In the genomic region with DNA sequence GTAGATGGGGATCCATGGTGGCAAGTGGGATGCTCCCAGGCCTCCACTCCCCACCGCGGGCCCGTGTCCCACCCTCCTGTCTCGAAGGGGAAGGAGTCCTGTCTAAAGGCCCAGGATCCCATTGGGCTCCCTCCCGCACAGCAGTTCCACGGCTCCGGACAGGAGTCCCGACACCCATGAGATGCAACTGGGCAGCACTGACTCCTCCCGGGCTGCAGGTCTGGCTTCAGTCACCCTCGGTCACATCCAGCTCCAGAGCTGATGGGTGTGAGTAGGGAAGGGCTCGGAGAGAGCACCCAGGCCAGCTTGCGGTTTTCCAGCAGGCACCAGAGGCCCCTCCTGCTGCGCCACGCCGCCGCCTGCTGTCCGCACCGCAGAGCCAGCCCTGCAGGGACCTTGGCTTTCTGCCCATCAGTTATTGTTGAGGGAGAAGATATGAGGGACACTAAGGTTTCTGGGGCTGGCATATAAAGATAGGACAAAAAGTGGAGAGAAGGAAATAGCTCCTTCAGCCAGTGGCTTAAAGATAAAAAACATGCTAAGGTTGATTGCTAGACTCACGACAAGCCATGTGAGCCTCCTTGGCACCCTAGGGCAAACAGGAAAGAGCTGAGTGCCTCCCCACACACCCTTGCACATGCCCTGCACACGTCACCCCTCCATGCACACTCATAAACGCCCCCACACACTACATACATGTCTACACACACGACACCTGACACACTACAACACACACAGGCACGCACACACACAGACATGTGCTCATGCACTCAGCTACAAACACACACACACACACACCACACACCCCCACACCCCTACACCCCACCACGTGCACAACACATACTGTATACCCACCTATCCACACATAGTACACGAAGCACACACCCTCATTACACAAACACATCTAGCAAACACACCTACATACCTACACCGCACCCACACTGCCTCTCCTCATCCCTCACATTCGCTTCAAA, we compare ENCODE assay signal across 1 cellular context.
TF ChIP-seq lines count a peak whose summit lies in the region.

No MANE protein-coding gene starts in this region.

TF ChIP-seq in K562, 482 proteins besides CTCF, POLR2A, EP300 and RAD21 (continued from another document and continues in another):
- TF ChIP-seq, protein P1, sequence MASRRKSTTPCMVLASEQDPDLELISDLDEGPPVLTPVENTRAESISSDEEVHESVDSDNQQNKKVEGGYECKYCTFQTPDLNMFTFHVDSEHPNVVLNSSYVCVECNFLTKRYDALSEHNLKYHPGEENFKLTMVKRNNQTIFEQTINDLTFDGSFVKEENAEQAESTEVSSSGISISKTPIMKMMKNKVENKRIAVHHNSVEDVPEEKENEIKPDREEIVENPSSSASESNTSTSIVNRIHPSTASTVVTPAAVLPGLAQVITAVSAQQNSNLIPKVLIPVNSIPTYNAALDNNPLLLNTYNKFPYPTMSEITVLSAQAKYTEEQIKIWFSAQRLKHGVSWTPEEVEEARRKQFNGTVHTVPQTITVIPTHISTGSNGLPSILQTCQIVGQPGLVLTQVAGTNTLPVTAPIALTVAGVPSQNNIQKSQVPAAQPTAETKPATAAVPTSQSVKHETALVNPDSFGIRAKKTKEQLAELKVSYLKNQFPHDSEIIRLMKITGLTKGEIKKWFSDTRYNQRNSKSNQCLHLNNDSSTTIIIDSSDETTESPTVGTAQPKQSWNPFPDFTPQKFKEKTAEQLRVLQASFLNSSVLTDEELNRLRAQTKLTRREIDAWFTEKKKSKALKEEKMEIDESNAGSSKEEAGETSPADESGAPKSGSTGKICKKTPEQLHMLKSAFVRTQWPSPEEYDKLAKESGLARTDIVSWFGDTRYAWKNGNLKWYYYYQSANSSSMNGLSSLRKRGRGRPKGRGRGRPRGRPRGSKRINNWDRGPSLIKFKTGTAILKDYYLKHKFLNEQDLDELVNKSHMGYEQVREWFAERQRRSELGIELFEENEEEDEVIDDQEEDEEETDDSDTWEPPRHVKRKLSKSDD (conservative IDR thresholded peaks at IDR 0.05; ENCODE audit: low read length) = peak; percentile 67; the same call in 1 of the 2 replicates
- TF ChIP-seq CEBPB (tag; IDR thresholded peaks at IDR 0.05) (no peak), CHD4 (IDR thresholded peaks at IDR 0.05; ENCODE audit: insufficient read depth, insufficient replicate concordance, low read depth, low read length, poor library complexity, severe bottlenecking) (no peak), STAT5A (IDR thresholded peaks at IDR 0.05; ENCODE audit: borderline replicate concordance, low read length) (peak; percentile 90), ZFPM2 (CRISPR knock-in tag; IDR thresholded peaks at IDR 0.05) (no peak), L3MBTL2 (IDR thresholded peaks at IDR 0.05) (peak; percentile 48; the same call in 1 of the 2 replicates), ZNF175 (CRISPR knock-in tag; IDR thresholded peaks at IDR 0.05; ENCODE audit: low read depth) (no peak), TCF7 (IDR thresholded peaks at IDR 0.05; ENCODE audit: borderline replicate concordance) (no peak), RBBP5 (IDR thresholded peaks at IDR 0.05; ENCODE audit: borderline replicate concordance, insufficient read depth, low read length, poor library complexity, severe bottlenecking) (peak; percentile 29), RFX5 (IDR thresholded peaks at IDR 0.05; ENCODE audit: low read depth, low read length) (no peak), ZC3H11A (IDR thresholded peaks at IDR 0.05; ENCODE audit: low read depth, low read length) (no peak), BMI1 (IDR thresholded peaks at IDR 0.05; ENCODE audit: low read length) (0 out of 2 replicates have a peak, but pooled peaks have one; percentile 42), GTF2F1 (IDR thresholded peaks at IDR 0.05; ENCODE audit: low read depth, low read length) (no peak), PHF20 (IDR thresholded peaks at IDR 0.05; ENCODE audit: partially characterized antibody) (peak; percentile 20), POLR2AphosphoS5 (IDR thresholded peaks at IDR 0.05; ENCODE audit: control insufficient read depth, insufficient read depth, low read depth, low read length) (peak; percentile 93), STAT5B (CRISPR knock-in tag; IDR thresholded peaks at IDR 0.05) (no peak), COPS2 (conservative IDR thresholded peaks at IDR 0.05) (no peak), PTTG1 (tag; IDR thresholded peaks at IDR 0.05; ENCODE audit: low read depth) (no peak), HCFC1 (IDR thresholded peaks at IDR 0.05; ENCODE audit: low read depth, low read length) (0 out of 2 replicates have a peak, but pooled peaks have one; percentile 8), ZNF41 (CRISPR knock-in tag; conservative IDR thresholded peaks at IDR 0.05) (no peak), KDM1A (IDR thresholded peaks at IDR 0.05) (peak; percentile 91 to 92), ZBTB7A (IDR thresholded peaks at IDR 0.05; ENCODE audit: borderline replicate concordance, control insufficient read depth, low read depth, low read length) (no peak), ZNF583 (CRISPR knock-in tag; IDR thresholded peaks at IDR 0.05) (no peak; the same call in 1 of the 2 replicates), KLF16 (IDR thresholded peaks at IDR 0.05) (peak; percentile 95), CSDE1 (IDR thresholded peaks at IDR 0.05) (peak in 1 of 2 experiments; percentile 30; a peak in 1 of 4 replicates), NFRKB (IDR thresholded peaks at IDR 0.05; ENCODE audit: low read depth) (0 out of 2 replicates have a peak, but pooled peaks have one; percentile 37), ESRRA (IDR thresholded peaks at IDR 0.05; ENCODE audit: borderline replicate concordance, low read depth) (peak; percentile 97; the same call in 1 of the 2 replicates), RBFOX2 (IDR thresholded peaks at IDR 0.05; ENCODE audit: low read depth, low read length) (no peak), PCBP1 (IDR thresholded peaks at IDR 0.05; ENCODE audit: low read depth, low read length, poor library complexity, severe bottlenecking) (no peak), SREBF2 (CRISPR knock-in tag; IDR thresholded peaks at IDR 0.05) (no peak), SRSF3 (IDR thresholded peaks at IDR 0.05; ENCODE audit: insufficient read depth, low read length) (no peak), ZZZ3 (IDR thresholded peaks at IDR 0.05) (peak; percentile 36; the same call in 1 of the 2 replicates), RBM15 (IDR thresholded peaks at IDR 0.05; ENCODE audit: insufficient read depth, low read length) (no peak), ZNF354B (CRISPR knock-in tag; IDR thresholded peaks at IDR 0.05) (no peak), ZNF707 (CRISPR knock-in tag; conservative IDR thresholded peaks at IDR 0.05) (no peak), MYC (IDR thresholded peaks at IDR 0.05; ENCODE audit: low read depth, low read length) (peak; percentile 70), MYC (CRISPR knock-in tag; IDR thresholded peaks at IDR 0.05; ENCODE audit: borderline replicate concordance, low read depth) (no peak), TGIF2 (CRISPR knock-in tag; IDR thresholded peaks at IDR 0.05) (no peak), NBN (IDR thresholded peaks at IDR 0.05; ENCODE audit: low read depth) (no peak), FOSL1 (tag; conservative IDR thresholded peaks at IDR 0.05) (peak; percentile 64; the same call in 1 of the 2 replicates), ELF4 (CRISPR knock-in tag; IDR thresholded peaks at IDR 0.05) (peak; percentile 74; the same call in 1 of the 2 replicates), ZNF766 (CRISPR knock-in tag; conservative IDR thresholded peaks at IDR 0.05) (peak; percentile 89), ARID2 (IDR thresholded peaks at IDR 0.05) (0 out of 2 replicates have a peak, but pooled peaks have one; percentile 53)
- TF ChIP-seq, protein P2, sequence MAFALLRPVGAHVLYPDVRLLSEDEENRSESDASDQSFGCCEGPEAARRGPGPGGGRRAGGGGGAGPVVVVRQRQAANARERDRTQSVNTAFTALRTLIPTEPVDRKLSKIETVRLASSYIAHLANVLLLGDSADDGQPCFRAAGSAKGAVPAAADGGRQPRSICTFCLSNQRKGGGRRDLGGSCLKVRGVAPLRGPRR (CRISPR knock-in tag; IDR thresholded peaks at IDR 0.05) = no peak
- TF ChIP-seq, protein P3, sequence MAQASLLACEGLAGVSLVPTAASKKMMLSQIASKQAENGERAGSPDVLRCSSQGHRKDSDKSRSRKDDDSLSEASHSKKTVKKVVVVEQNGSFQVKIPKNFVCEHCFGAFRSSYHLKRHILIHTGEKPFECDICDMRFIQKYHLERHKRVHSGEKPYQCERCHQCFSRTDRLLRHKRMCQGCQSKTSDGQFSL (CRISPR knock-in tag; IDR thresholded peaks at IDR 0.05) = no peak
- TF ChIP-seq, protein P3 (tag; IDR thresholded peaks at IDR 0.05) = no peak
- TF ChIP-seq, protein P4, sequence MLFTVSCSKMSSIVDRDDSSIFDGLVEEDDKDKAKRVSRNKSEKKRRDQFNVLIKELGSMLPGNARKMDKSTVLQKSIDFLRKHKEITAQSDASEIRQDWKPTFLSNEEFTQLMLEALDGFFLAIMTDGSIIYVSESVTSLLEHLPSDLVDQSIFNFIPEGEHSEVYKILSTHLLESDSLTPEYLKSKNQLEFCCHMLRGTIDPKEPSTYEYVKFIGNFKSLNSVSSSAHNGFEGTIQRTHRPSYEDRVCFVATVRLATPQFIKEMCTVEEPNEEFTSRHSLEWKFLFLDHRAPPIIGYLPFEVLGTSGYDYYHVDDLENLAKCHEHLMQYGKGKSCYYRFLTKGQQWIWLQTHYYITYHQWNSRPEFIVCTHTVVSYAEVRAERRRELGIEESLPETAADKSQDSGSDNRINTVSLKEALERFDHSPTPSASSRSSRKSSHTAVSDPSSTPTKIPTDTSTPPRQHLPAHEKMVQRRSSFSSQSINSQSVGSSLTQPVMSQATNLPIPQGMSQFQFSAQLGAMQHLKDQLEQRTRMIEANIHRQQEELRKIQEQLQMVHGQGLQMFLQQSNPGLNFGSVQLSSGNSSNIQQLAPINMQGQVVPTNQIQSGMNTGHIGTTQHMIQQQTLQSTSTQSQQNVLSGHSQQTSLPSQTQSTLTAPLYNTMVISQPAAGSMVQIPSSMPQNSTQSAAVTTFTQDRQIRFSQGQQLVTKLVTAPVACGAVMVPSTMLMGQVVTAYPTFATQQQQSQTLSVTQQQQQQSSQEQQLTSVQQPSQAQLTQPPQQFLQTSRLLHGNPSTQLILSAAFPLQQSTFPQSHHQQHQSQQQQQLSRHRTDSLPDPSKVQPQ (CRISPR knock-in tag; IDR thresholded peaks at IDR 0.05; ENCODE audit: borderline replicate concordance) = no peak
- TF ChIP-seq, protein P5, sequence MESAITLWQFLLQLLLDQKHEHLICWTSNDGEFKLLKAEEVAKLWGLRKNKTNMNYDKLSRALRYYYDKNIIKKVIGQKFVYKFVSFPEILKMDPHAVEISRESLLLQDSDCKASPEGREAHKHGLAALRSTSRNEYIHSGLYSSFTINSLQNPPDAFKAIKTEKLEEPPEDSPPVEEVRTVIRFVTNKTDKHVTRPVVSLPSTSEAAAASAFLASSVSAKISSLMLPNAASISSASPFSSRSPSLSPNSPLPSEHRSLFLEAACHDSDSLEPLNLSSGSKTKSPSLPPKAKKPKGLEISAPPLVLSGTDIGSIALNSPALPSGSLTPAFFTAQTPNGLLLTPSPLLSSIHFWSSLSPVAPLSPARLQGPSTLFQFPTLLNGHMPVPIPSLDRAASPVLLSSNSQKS (CRISPR knock-in tag; IDR thresholded peaks at IDR 0.05) = no peak
- TF ChIP-seq, protein P6, sequence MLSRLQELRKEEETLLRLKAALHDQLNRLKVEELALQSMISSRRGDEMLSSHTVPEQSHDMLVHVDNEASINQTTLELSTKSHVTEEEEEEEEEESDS (CRISPR knock-in tag; IDR thresholded peaks at IDR 0.05) = no peak
- TF ChIP-seq, protein P7, sequence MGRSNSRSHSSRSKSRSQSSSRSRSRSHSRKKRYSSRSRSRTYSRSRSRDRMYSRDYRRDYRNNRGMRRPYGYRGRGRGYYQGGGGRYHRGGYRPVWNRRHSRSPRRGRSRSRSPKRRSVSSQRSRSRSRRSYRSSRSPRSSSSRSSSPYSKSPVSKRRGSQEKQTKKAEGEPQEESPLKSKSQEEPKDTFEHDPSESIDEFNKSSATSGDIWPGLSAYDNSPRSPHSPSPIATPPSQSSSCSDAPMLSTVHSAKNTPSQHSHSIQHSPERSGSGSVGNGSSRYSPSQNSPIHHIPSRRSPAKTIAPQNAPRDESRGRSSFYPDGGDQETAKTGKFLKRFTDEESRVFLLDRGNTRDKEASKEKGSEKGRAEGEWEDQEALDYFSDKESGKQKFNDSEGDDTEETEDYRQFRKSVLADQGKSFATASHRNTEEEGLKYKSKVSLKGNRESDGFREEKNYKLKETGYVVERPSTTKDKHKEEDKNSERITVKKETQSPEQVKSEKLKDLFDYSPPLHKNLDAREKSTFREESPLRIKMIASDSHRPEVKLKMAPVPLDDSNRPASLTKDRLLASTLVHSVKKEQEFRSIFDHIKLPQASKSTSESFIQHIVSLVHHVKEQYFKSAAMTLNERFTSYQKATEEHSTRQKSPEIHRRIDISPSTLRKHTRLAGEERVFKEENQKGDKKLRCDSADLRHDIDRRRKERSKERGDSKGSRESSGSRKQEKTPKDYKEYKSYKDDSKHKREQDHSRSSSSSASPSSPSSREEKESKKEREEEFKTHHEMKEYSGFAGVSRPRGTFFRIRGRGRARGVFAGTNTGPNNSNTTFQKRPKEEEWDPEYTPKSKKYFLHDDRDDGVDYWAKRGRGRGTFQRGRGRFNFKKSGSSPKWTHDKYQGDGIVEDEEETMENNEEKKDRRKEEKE (IDR thresholded peaks at IDR 0.05; ENCODE audit: borderline replicate concordance in 1 of 2, control insufficient read depth in 1 of 2, low read depth in 2 of 2, low read length in 1 of 2) = peak in 1 of 2 experiments; percentile 74; a peak in 1 of 4 replicates
- TF ChIP-seq, protein P8, sequence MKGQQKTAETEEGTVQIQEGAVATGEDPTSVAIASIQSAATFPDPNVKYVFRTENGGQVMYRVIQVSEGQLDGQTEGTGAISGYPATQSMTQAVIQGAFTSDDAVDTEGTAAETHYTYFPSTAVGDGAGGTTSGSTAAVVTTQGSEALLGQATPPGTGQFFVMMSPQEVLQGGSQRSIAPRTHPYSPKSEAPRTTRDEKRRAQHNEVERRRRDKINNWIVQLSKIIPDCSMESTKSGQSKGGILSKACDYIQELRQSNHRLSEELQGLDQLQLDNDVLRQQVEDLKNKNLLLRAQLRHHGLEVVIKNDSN (CRISPR knock-in tag; IDR thresholded peaks at IDR 0.05) = peak; percentile 43; the same call in 1 of the 2 replicates
